8 cellular contexts compared by ENCODE assay signal in the genomic region with DNA sequence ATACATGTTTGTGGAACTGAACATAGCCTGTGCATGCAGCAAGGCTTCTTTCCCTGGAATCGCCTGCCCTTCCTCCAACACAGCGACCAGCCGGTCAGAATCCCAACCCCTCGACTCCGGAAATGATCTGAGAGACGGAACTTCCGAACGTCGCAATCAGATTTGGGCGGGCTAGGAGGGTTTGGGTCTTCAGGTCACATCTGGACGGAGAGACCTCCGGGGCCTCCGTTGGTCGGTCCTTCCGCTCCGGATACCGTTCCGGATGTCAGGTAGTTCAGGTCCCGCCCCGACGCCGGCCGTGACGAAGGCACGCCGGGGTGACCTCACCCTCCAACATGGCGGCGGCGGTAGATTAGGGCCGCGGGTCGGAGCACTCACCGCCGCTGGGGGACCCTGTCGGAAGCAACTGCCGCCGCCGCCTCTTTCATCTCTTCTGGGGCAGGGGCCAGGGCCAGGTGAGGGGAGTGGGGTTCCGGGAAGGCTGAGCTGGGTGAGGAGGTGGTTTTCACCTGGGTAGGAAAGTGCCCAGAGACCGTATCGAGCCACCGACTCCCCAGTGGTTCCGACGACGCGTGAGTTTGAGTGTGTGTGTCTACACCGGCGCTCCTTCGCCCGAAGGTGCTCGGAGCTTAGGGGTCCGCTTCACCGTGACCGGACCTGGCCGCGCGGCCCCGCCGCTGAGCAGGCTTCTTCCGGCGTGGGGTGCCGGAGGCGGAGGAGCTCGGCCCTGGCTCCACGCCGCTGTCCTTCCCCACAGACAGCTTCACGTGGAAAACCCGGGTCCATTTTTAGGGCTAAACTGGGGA. TPM values are rescaled to one million over a fixed set of nuclear protein-coding genes. Genes with fewer than 3 reads are reported as not detected.
DNase-seq lines count a peak whose midpoint lies in the region; ATAC-seq, FAIRE-seq and TF ChIP-seq lines count a peak whose summit lies in the region.

A gene with protein sequence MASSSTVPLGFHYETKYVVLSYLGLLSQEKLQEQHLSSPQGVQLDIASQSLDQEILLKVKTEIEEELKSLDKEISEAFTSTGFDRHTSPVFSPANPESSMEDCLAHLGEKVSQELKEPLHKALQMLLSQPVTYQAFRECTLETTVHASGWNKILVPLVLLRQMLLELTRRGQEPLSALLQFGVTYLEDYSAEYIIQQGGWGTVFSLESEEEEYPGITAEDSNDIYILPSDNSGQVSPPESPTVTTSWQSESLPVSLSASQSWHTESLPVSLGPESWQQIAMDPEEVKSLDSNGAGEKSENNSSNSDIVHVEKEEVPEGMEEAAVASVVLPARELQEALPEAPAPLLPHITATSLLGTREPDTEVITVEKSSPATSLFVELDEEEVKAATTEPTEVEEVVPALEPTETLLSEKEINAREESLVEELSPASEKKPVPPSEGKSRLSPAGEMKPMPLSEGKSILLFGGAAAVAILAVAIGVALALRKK (plus strand): TSS at position 326 of the 806 bp plus-strand sequence. CDS start 16,955 bp downstream, outside the sequence.

- H3K36me3 Mint-ChIP-seq in activated naive CD8-positive, alpha-beta T cell treated with anti-CD3 and anti-CD28 coated beads, Interleukin-2, amount 50 U/mL, for 24 hours (ENCODE audit: low read depth) = peaks cover 24% of the 10 kb centered on the region

- no peaks in the 10 kb centered on the region for H3K9me3 Mint-ChIP-seq in activated naive CD8-positive, alpha-beta T cell treated with anti-CD3 and anti-CD28 coated beads, Interleukin-2, amount 50 U/mL, for 24 hours

- peaks cover 29% of the 10 kb centered on the region for H3K4me1 Mint-ChIP-seq in activated naive CD8-positive, alpha-beta T cell treated with anti-CD3 and anti-CD28 coated beads, Interleukin-2, amount 50 U/mL, for 24 hours

- DNase-seq in GM12865 (ENCODE audit: low read depth) = peak; percentile 96
- DNase-seq in NCI-H1417 (lab: John Stamatoyannopoulos, UW) = peak; percentile 78 to 86 (median 82)
- peak; percentile 88 for DNase-seq in SW480 (ENCODE audit: low spot score)
- DNase-seq in activated naive CD8-positive, alpha-beta T cell treated with anti-CD3 and anti-CD28 coated beads, Interleukin-2, amount 50 U/mL, for 24 hours = peak; percentile 92
- peak; percentile 95 for DNase-seq in Right ventricle myocardium superior
- DNase-seq in pancreas = peak; percentile 89 to 96 (median 92)
- peak; percentile 94 for DNase-seq in thyroid gland

- H3K27me3 Mint-ChIP-seq in activated naive CD8-positive, alpha-beta T cell treated with anti-CD3 and anti-CD28 coated beads, Interleukin-2, amount 50 U/mL, for 24 hours = no peaks in the 10 kb centered on the region

- H3K27ac ChIP-seq in pancreas (peak within 1 kb of the TSS; percentile 97 to 99 (median 98)), thyroid gland (peak within 1 kb of the TSS; percentile 92 to 99 (median 94))

- no peak for FAIRE-seq in pancreas (lab: Jason Lieb, UNC)

- intact Hi-C loops in Right ventricle myocardium superior (cut with DNase I) = no loop called here
- intact Hi-C loops in pancreas (cut with DNase I) = no loop called here
- intact Hi-C loops in thyroid gland (cut with DNase I) = no loop called here

- TF ChIP-seq POLR2A in thyroid gland (IDR thresholded peaks at IDR 0.05) = peak; percentile 65 to 98

- peak; percentile 95 for ATAC-seq in HG02678 (IDR thresholded peaks at IDR 0.05; ENCODE audit: unreplicated experiment)
- ATAC-seq in activated naive CD8-positive, alpha-beta T cell treated with anti-CD3 and anti-CD28 coated beads, Interleukin-2, amount 50 U/mL, for 24 hours = peak; percentile 97
- ATAC-seq in Right ventricle myocardium superior (ENCODE audit: poor library complexity) = peak; percentile 98
- ATAC-seq in pancreas = peak; percentile 96 to 99 (median 96)

- TF ChIP-seq CTCF in GM12865 (IDR thresholded peaks at IDR 0.05; ENCODE audit: insufficient read depth, low read depth, low read length, missing control alignments) (no peak), pancreas (IDR thresholded peaks at IDR 0.05) (no peak), thyroid gland (IDR thresholded peaks at IDR 0.05) (peak in 1 of 6 experiments; percentile 4)

- H3K27me3 ChIP-seq in pancreas (no peaks in the 10 kb centered on the region), thyroid gland (no peaks in the 10 kb centered on the region)

- H3K4me1 ChIP-seq in pancreas (peaks cover 0 to 16% (median 4%) of the 10 kb centered on the region in 3 donors), thyroid gland (peaks cover 12 to 24% of the 10 kb centered on the region in 2 donors)

- H3K36me3 ChIP-seq in pancreas (no peaks in the 10 kb centered on the region), thyroid gland (no peaks in the 10 kb centered on the region)

- peak within 1 kb of the TSS; percentile 100 for H3K4me3 Mint-ChIP-seq in activated naive CD8-positive, alpha-beta T cell treated with anti-CD3 and anti-CD28 coated beads, Interleukin-2, amount 50 U/mL, for 24 hours

- WGBS in pancreas, 2 donors = 0 to 1% methylated on average over 68 of the region's 68 CpGs
- 0 to 1% methylated on average over 39 to 54 of the region's 68 CpGs for WGBS in thyroid gland, 2 donors

- no peaks in the 10 kb centered on the region for H3K9me3 ChIP-seq in pancreas
- no peaks in the 10 kb centered on the region for H3K9me3 ChIP-seq in thyroid gland

- H3K4me3 ChIP-seq in GM12865 (ENCODE audit: low read depth, low read length) (peak within 1 kb of the TSS; percentile 71), pancreas (peak within 1 kb of the TSS; percentile 60 to 76 (median 64)), thyroid gland (replicated peaks in 1 of 3) (peak within 1 kb of the TSS; percentile 56 to 79 (median 79))

- H3K27ac Mint-ChIP-seq in activated naive CD8-positive, alpha-beta T cell treated with anti-CD3 and anti-CD28 coated beads, Interleukin-2, amount 50 U/mL, for 24 hours = peak within 1 kb of the TSS; percentile 99

RNA-seq across cellular contexts. Expression of the gene that starts here (rescaled TPM):
- total RNA-seq in Right ventricle myocardium superior (98.4 TPM), pancreas (10 to 100 TPM; 20.5 to 30.9 (median 25.5) TPM), thyroid gland (100 to 1,000 TPM in 1 of 4 donors, 10 to 100 TPM in 3; 46.0 to 103 (median 72.2) TPM)
- 10 to 100 TPM; 11.7 to 19.4 TPM for polyA plus RNA-seq in pancreas

Comparison
In these comparisons a context has a peak if more than half of its experiments do, and no peak if none do; other contexts are left out.
1. Peak in every context shown above with its lines: DNase-seq, ATAC-seq, H3K4me3 ChIP-seq and H3K27ac ChIP-seq.